Comparison of ENCODE assay signal across 13 cellular contexts in the genomic region with DNA sequence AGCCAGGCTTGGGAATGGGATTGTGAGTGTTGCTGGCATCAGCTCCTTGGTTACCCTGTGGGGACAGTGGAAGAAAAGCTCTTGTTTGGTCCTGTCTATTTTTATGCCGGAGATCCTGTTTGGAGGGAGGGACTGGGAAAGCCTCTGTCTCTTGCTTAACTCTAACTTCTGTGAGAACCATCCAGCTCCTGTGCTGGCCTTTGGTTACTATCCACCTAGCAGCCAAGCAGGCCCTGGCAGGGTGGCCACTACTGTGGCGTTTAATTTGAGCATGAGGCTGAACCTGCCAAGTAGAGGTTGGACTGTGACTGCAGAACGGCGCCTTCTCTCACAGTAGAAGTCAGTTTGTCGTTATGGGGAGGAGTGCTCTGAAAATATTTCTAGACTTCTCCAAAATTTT.
A peak's percentile ranks its signal among the peaks of the same experiment; 100 is the strongest.
DNase-seq lines count a peak whose midpoint lies in the region; ATAC-seq and TF ChIP-seq lines count a peak whose summit lies in the region.
"Had no signal": no experiment of that assay in that cellular context is flagged by ENCODE, and none has a peak within 500 bp of the region (broad histone marks: within the 10 kb centered on the region; RNA-seq: fewer than 3 reads in every experiment).

No MANE protein-coding gene starts in this region.

- peak overlapping the region; percentile 68 for H3K27ac Mint-ChIP-seq in stimulated activated naive CD8-positive, alpha-beta T cell treated with anti-CD3 and anti-CD28 coated beads, Interleukin-15, Interleukin-2, amounts not matched to agents 100 ng/mL and 50 ng/mL, for 24 hours
- peak overlapping the region; percentile 36 to 68 for H3K27ac Mint-ChIP-seq in natural killer cell treated with Interleukin-12 subunit alpha and Interleukin-12 subunit beta and Interleukin-15 and Interleukin-18, amount 100 ng/mL, for 72 hours
- no peak overlapping the region for H3K27ac Mint-ChIP-seq in glutamatergic neuron (ENCODE audit: unreplicated experiment)
- H3K27ac Mint-ChIP-seq: activated CD4-positive, alpha-beta T cell treated with anti-CD3 and anti-CD28 coated beads, Interleukin-2, amount 10 ng/mL, durations not matched to agents 24 days and 14 days; activated naive CD8-positive, alpha-beta T cell treated with anti-CD3 and anti-CD28 coated beads for 36 hours had no signal

- peaks cover 5% of the 10 kb centered on the region for H3K4me1 Mint-ChIP-seq in stimulated activated naive CD8-positive, alpha-beta T cell treated with anti-CD3 and anti-CD28 coated beads, Interleukin-15, Interleukin-2, amounts not matched to agents 100 ng/mL and 50 ng/mL, for 24 hours (ENCODE audit: low read depth)
- peaks cover 33 to 46% of the 10 kb centered on the region in 2 donors for H3K4me1 Mint-ChIP-seq in natural killer cell treated with Interleukin-12 subunit alpha and Interleukin-12 subunit beta and Interleukin-15 and Interleukin-18, amount 100 ng/mL, for 72 hours (ENCODE audit: low read depth in 2 of 2)
- no peaks in the 10 kb centered on the region for H3K4me1 Mint-ChIP-seq in glutamatergic neuron (ENCODE audit: low read depth, unreplicated experiment)

- no peak for ATAC-seq in stimulated activated naive CD8-positive, alpha-beta T cell treated with anti-CD3 and anti-CD28 coated beads, Interleukin-15, Interleukin-2, amounts not matched to agents 100 U/mL and 50 U/mL, for 24 hours
- ATAC-seq in natural killer cell treated with Interleukin-12 subunit alpha and Interleukin-12 subunit beta and Interleukin-15 and Interleukin-18, amount 100 ng/mL, for 72 hours: no peak
- no peak for ATAC-seq in HG02763 (IDR thresholded peaks at IDR 0.05; ENCODE audit: unreplicated experiment)

- H3K27me3 Mint-ChIP-seq in stimulated activated naive CD8-positive, alpha-beta T cell treated with anti-CD3 and anti-CD28 coated beads, Interleukin-15, Interleukin-2, amounts not matched to agents 100 ng/mL and 50 ng/mL, for 24 hours: no peaks in the 10 kb centered on the region
- H3K27me3 Mint-ChIP-seq in natural killer cell treated with Interleukin-12 subunit alpha and Interleukin-12 subunit beta and Interleukin-15 and Interleukin-18, amount 100 ng/mL, for 72 hours: no peaks in the 10 kb centered on the region
- peaks cover 2% of the 10 kb centered on the region for H3K27me3 Mint-ChIP-seq in glutamatergic neuron (ENCODE audit: unreplicated experiment)
- H3K27me3 Mint-ChIP-seq: activated CD4-positive, alpha-beta T cell treated with anti-CD3 and anti-CD28 coated beads, Interleukin-2, amount 10 ng/mL, durations not matched to agents 24 days and 14 days; activated naive CD8-positive, alpha-beta T cell treated with anti-CD3 and anti-CD28 coated beads for 36 hours had no signal

- no peak for DNase-seq in stimulated activated naive CD8-positive, alpha-beta T cell treated with anti-CD3 and anti-CD28 coated beads, Interleukin-15, Interleukin-2, amounts not matched to agents 100 U/mL and 50 U/mL, for 24 hours
- DNase-seq in fibroblast of the aortic adventitia (ENCODE audit: low read depth): peak; percentile 37
- no peak for DNase-seq in natural killer cell treated with Interleukin-12 subunit alpha and Interleukin-12 subunit beta and Interleukin-15 and Interleukin-18, amount 100 ng/mL, for 72 hours (ENCODE audit: low spot score)
- DNase-seq in DMS53 (lab: John Stamatoyannopoulos, UW): no peak
- no peak for DNase-seq in glomerular visceral epithelial cell (ENCODE audit: extremely low spot score)
- DNase-seq in glutamatergic neuron: no peak
- DNase-seq: activated CD4-positive, alpha-beta T cell treated with anti-CD3 and anti-CD28 coated beads, Interleukin-2, amount 10 ng/mL, durations not matched to agents 24 days and 14 days; activated naive CD8-positive, alpha-beta T cell treated with anti-CD3 and anti-CD28 coated beads for 36 hours; colonic mucosa; kidney had no signal

- H3K4me3 Mint-ChIP-seq in stimulated activated naive CD8-positive, alpha-beta T cell treated with anti-CD3 and anti-CD28 coated beads, Interleukin-15, Interleukin-2, amounts not matched to agents 100 ng/mL and 50 ng/mL, for 24 hours: no peak overlapping the region
- no peak overlapping the region for H3K4me3 Mint-ChIP-seq in natural killer cell treated with Interleukin-12 subunit alpha and Interleukin-12 subunit beta and Interleukin-15 and Interleukin-18, amount 100 ng/mL, for 72 hours
- no peak overlapping the region for H3K4me3 Mint-ChIP-seq in glutamatergic neuron (ENCODE audit: unreplicated experiment)
- H3K4me3 Mint-ChIP-seq: activated CD4-positive, alpha-beta T cell treated with anti-CD3 and anti-CD28 coated beads, Interleukin-2, amount 10 ng/mL, durations not matched to agents 24 days and 14 days; activated naive CD8-positive, alpha-beta T cell treated with anti-CD3 and anti-CD28 coated beads for 36 hours had no signal

- no peak overlapping the region for H3K4me3 ChIP-seq in fibroblast of the aortic adventitia (ENCODE audit: low read depth, low read length)
- H3K4me3 ChIP-seq: colonic mucosa, SK-N-MC had no signal

- peaks cover 33% of the 10 kb centered on the region for H3K36me3 Mint-ChIP-seq in stimulated activated naive CD8-positive, alpha-beta T cell treated with anti-CD3 and anti-CD28 coated beads, Interleukin-15, Interleukin-2, amounts not matched to agents 100 ng/mL and 50 ng/mL, for 24 hours (ENCODE audit: low read depth)
- H3K36me3 Mint-ChIP-seq in natural killer cell treated with Interleukin-12 subunit alpha and Interleukin-12 subunit beta and Interleukin-15 and Interleukin-18, amount 100 ng/mL, for 72 hours: peaks cover 36% of the 10 kb centered on the region
- H3K36me3 Mint-ChIP-seq in glutamatergic neuron (ENCODE audit: unreplicated experiment): no peaks in the 10 kb centered on the region

- TF ChIP-seq CTCF in fibroblast of the aortic adventitia (IDR thresholded peaks at IDR 0.05; ENCODE audit: insufficient read depth, low read length) (no peak), glutamatergic neuron (IDR thresholded peaks at IDR 0.05; ENCODE audit: partially characterized antibody, unreplicated experiment) (no peak)

- no peaks in the 10 kb centered on the region for H3K9me3 Mint-ChIP-seq in stimulated activated naive CD8-positive, alpha-beta T cell treated with anti-CD3 and anti-CD28 coated beads, Interleukin-15, Interleukin-2, amounts not matched to agents 100 ng/mL and 50 ng/mL, for 24 hours
- no peaks in the 10 kb centered on the region for H3K9me3 Mint-ChIP-seq in natural killer cell treated with Interleukin-12 subunit alpha and Interleukin-12 subunit beta and Interleukin-15 and Interleukin-18, amount 100 ng/mL, for 72 hours
- no peaks in the 10 kb centered on the region for H3K9me3 Mint-ChIP-seq in glutamatergic neuron (ENCODE audit: unreplicated experiment)
- H3K9me3 Mint-ChIP-seq: activated CD4-positive, alpha-beta T cell treated with anti-CD3 and anti-CD28 coated beads, Interleukin-2, amount 10 ng/mL, durations not matched to agents 24 days and 14 days; activated naive CD8-positive, alpha-beta T cell treated with anti-CD3 and anti-CD28 coated beads for 36 hours had no signal
